In genomic region chr14:52055215-52055614, GRCh38 we compare ENCODE assay signal across 21 cellular contexts. TPM values are rescaled to one million over a fixed set of nuclear protein-coding genes. Genes with fewer than 3 reads are reported as not detected.
"Had no signal": no experiment of that assay in that cellular context is flagged by ENCODE, and none has a peak within 500 bp of the region (broad histone marks: within the 10 kb centered on the region; RNA-seq: fewer than 3 reads in every experiment).

No MANE protein-coding gene starts in this region.

- H3K9me3 Mint-ChIP-seq: activated CD8-positive, alpha-beta T cell treated with anti-CD3 and anti-CD28 coated beads for 36 hours; brain; central memory CD8-positive, alpha-beta T cell; naive thymus-derived CD8-positive, alpha-beta T cell; stimulated activated naive B cell treated with anti-CD40 and anti-IgM and Interleukin-4, amounts not matched to agents 10 μg/mL and 1 μg/mL and 100 μg/mL, for 72 hours had no signal

- H3K4me3 ChIP-seq: coronary artery, esophagus squamous epithelium, gastrocnemius medialis, heart right ventricle, left lung, SK-N-MC, tibial nerve had no signal

- H3K27me3 ChIP-seq: esophagus squamous epithelium, gastrocnemius medialis, heart right ventricle, left lung, tibial nerve had no signal

- H3K27ac ChIP-seq: coronary artery, gastrocnemius medialis, neutrophil, SK-N-MC had no signal

- H3K36me3 ChIP-seq: esophagus squamous epithelium, gastrocnemius medialis, left lung, neutrophil had no signal

- H3K36me3 Mint-ChIP-seq: activated naive CD8-positive, alpha-beta T cell; brain; naive thymus-derived CD8-positive, alpha-beta T cell; stimulated activated naive B cell treated with anti-CD40 and anti-IgM and Interleukin-4, amounts not matched to agents 10 μg/mL and 1 μg/mL and 100 μg/mL, for 72 hours had no signal

- H3K4me1 Mint-ChIP-seq: central memory CD8-positive, alpha-beta T cell; stimulated activated naive B cell treated with anti-CD40 and anti-IgM and Interleukin-4, amounts not matched to agents 10 μg/mL and 1 μg/mL and 100 μg/mL, for 72 hours had no signal

- H3K4me3 Mint-ChIP-seq: activated CD8-positive, alpha-beta T cell treated with anti-CD3 and anti-CD28 coated beads for 36 hours; activated naive CD8-positive, alpha-beta T cell; brain; central memory CD8-positive, alpha-beta T cell; naive thymus-derived CD8-positive, alpha-beta T cell; stimulated activated naive B cell treated with anti-CD40 and anti-IgM and Interleukin-4, amounts not matched to agents 10 μg/mL and 1 μg/mL and 100 μg/mL, for 72 hours had no signal

- H3K4me1 ChIP-seq: left lung had no signal

- H3K9me3 ChIP-seq: esophagus squamous epithelium, gastrocnemius medialis, heart right ventricle, left lung, neutrophil, tibial nerve had no signal

- FAIRE-seq: endothelial cell of umbilical vein, islet of Langerhans had no signal

- DNase-seq: activated CD8-positive, alpha-beta memory T cell treated with anti-CD3 and anti-CD28 coated beads, Interleukin-2, amount 50 U/mL, for 4 hours; activated CD8-positive, alpha-beta T cell treated with anti-CD3 and anti-CD28 coated beads for 36 hours; activated gamma-delta T cell; activated T-cell treated with anti-CD3 and anti-CD28 coated beads, Interleukin-2, amount 50 U/mL, for 48 hours; amygdala; esophagus squamous epithelium; gastrocnemius medialis; heart right ventricle; left lung; naive thymus-derived CD8-positive, alpha-beta T cell; stimulated activated CD4-positive, alpha-beta T cell treated with anti-CD3 and anti-CD28 coated beads, Interleukin-4, amount 100 ng/mL, for 1 hour; stimulated activated naive B cell treated with anti-CD40 and anti-IgM and Interleukin-4, amounts not matched to agents 10 μg/mL and 1 μg/mL and 100 μg/mL, for 72 hours had no signal

- H3K27ac Mint-ChIP-seq: activated CD8-positive, alpha-beta T cell treated with anti-CD3 and anti-CD28 coated beads for 36 hours; activated naive CD8-positive, alpha-beta T cell; brain; naive thymus-derived CD8-positive, alpha-beta T cell; stimulated activated naive B cell treated with anti-CD40 and anti-IgM and Interleukin-4, amounts not matched to agents 10 μg/mL and 1 μg/mL and 100 μg/mL, for 72 hours had no signal

- ATAC-seq: activated CD8-positive, alpha-beta T cell treated with anti-CD3 and anti-CD28 coated beads for 36 hours; gastrocnemius medialis; heart right ventricle; left lung; naive thymus-derived CD8-positive, alpha-beta T cell; stimulated activated naive B cell treated with anti-CD40 and anti-IgM and Interleukin-4, amounts not matched to agents 10 μg/mL and 1 μg/mL and 100 μg/mL, for 72 hours had no signal

RNA-seq across cellular contexts. Expression of gene NID2, which starts 13.6 kb away (rescaled TPM):
- total RNA-seq: naive thymus-derived CD8-positive, alpha-beta T cell had no signal
